1 cellular context compared by ENCODE assay signal in genomic region chr21:43734830-43735229, GRCh38.
TF ChIP-seq lines count a peak whose summit lies in the region.

No MANE protein-coding gene starts in this region.

TF ChIP-seq in H1, 55 proteins besides CTCF, POLR2A, EP300 and RAD21 (continued from another document):
- TF ChIP-seq CHD7 (IDR thresholded peaks at IDR 0.05; ENCODE audit: insufficient replicate concordance, low read length) (no peak), ZNF274 (IDR thresholded peaks at IDR 0.05; ENCODE audit: borderline replicate concordance, extremely low read depth, low read length) (no peak), SIRT6 (IDR thresholded peaks at IDR 0.05; ENCODE audit: low read length) (no peak), SP1 (IDR thresholded peaks at IDR 0.05; ENCODE audit: low read depth, low read length) (no peak)
